ENCODE assay signal across 29 cellular contexts in genomic region chr20:18403269-18403668, GRCh38.
"Had no signal": no experiment of that assay in that cellular context is flagged by ENCODE, and none has a peak within 500 bp of the region (broad histone marks: within the 10 kb centered on the region; RNA-seq: fewer than 3 reads in every experiment).

No MANE protein-coding gene starts in this region.

- H3K27ac ChIP-seq: brain microvascular endothelial cell, epithelial cell of prostate, esophagus squamous epithelium, gastrocnemius medialis, heart right ventricle had no signal

- H3K4me1 ChIP-seq: gastrocnemius medialis had no signal

- DNase-seq: activated CD4-positive, alpha-beta memory T cell treated with anti-CD3 and anti-CD28 coated beads for 36 hours; activated CD4-positive, alpha-beta T cell treated with anti-CD3 and anti-CD28 coated beads for 36 hours; activated CD4-positive, CD25-positive, alpha-beta regulatory T cell; activated CD4-positive, CD25-positive, alpha-beta regulatory T cell treated with anti-CD3 and anti-CD28 coated beads, Interleukin-2, amount 50 U/mL, for 72 hours; activated CD8-positive, alpha-beta memory T cell treated with anti-CD3 and anti-CD28 coated beads, Interleukin-2, amount 10 ng/mL, durations not matched to agents 7 days and 5 days; activated CD8-positive, alpha-beta memory T cell treated with anti-CD3 and anti-CD28 coated beads, Interleukin-2, amount 50 U/mL, for 4 hours; activated CD8-positive, alpha-beta T cell treated with anti-CD3 and anti-CD28 coated beads, Interleukin-2, amount 10 ng/mL, durations not matched to agents 7 days and 5 days; activated effector memory CD4-positive, alpha-beta T cell treated with anti-CD3 and anti-CD28 coated beads, Interleukin-2, amount 50 U/mL, for 16 hours; activated naive CD4-positive, alpha-beta T cell treated with anti-CD3 and anti-CD28 coated beads for 36 hours; activated naive CD8-positive, alpha-beta T cell treated with anti-CD3 and anti-CD28 coated beads, Interleukin-2, amount 10 ng/mL, durations not matched to agents 7 days and 5 days; activated T-cell treated with anti-CD3 and anti-CD28 coated beads, Interleukin-2, amount 50 U/mL, for 1 hour; activated T-cell treated with anti-CD3 and anti-CD28 coated beads, Interleukin-2, amount 50 U/mL, for 48 hours; amniotic stem cell; anterior cingulate cortex; brain microvascular endothelial cell; caudate nucleus; cortex of kidney; dermis blood vessel endothelial cell; effector CD4-positive, alpha-beta T cell; effector memory CD8-positive, alpha-beta T cell; esophagus squamous epithelium; gastrocnemius medialis; glutamatergic neuron; heart right ventricle; T-helper 1 cell; T-helper 17 cell; T1000 had no signal

- H3K27me3 ChIP-seq: brain microvascular endothelial cell, esophagus squamous epithelium, gastrocnemius medialis, heart right ventricle had no signal

- H3K4me3 ChIP-seq: esophagus squamous epithelium, gastrocnemius medialis, heart right ventricle had no signal

- ATAC-seq: activated CD4-positive, alpha-beta T cell treated with anti-CD3 and anti-CD28 coated beads for 36 hours; activated CD8-positive, alpha-beta memory T cell treated with anti-CD3 and anti-CD28 coated beads, Interleukin-2, amount 10 ng/mL, durations not matched to agents 7 days and 5 days; activated CD8-positive, alpha-beta T cell treated with anti-CD3 and anti-CD28 coated beads, Interleukin-2, amount 10 ng/mL, durations not matched to agents 7 days and 5 days; activated naive CD4-positive, alpha-beta T cell treated with anti-CD3 and anti-CD28 coated beads, Interleukin-2, amount 50 U/mL, for 72 hours; effector memory CD8-positive, alpha-beta T cell; gastrocnemius medialis; heart right ventricle; T-helper 17 cell had no signal

- H3K36me3 ChIP-seq: brain microvascular endothelial cell, gastrocnemius medialis had no signal

- H3K9me3 ChIP-seq: gastrocnemius medialis had no signal
